Comparison of ENCODE assay signal across 20 cellular contexts in the genomic region with DNA sequence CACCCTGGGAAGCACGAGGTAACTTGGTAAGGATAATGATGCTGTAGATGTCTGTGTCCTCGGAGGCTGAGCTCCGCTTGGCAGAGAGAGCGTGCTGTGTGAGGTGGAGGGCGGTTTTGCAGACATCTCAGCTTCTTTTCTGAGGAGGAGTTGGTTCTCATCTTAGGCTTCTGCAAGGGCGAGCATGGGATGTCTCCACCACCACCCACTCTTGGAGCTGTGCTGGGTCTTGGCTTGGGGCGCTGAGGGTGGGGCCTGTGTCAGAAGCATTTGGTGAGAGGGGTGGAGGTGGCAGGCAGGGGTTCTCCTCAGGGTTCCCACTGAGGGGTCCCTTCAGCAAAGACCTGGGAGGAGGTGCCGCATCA. TPM values are rescaled to one million over a fixed set of nuclear protein-coding genes. Genes with fewer than 3 reads are reported as not detected.
DNase-seq lines count a peak whose midpoint lies in the region; ATAC-seq and TF ChIP-seq lines count a peak whose summit lies in the region.
"Had no signal": no experiment of that assay in that cellular context is flagged by ENCODE, and none has a peak within 500 bp of the region (broad histone marks: within the 10 kb centered on the region; RNA-seq: fewer than 3 reads in every experiment).

No MANE protein-coding gene starts in this region.

- TF ChIP-seq CTCF in brain (conservative IDR thresholded peaks at IDR 0.05) (no peak), nephron progenitor cell (IDR thresholded peaks at IDR 0.05) (no peak), suprapubic skin (IDR thresholded peaks at IDR 0.05) (no peak)

- no peak for TF ChIP-seq POLR2A in suprapubic skin (IDR thresholded peaks at IDR 0.05)

- H3K27me3 Mint-ChIP-seq in activated CD8-positive, alpha-beta memory T cell treated with anti-CD3 and anti-CD28 coated beads, Interleukin-2, amount 10 ng/mL, durations not matched to agents 7 days and 5 days, result no peaks in the 10 kb centered on the region
- H3K27me3 Mint-ChIP-seq in brain (peaks cover 4% of the 10 kb centered on the region), nephron progenitor cell (ENCODE audit: low read depth, poor library complexity) (peaks cover 8% of the 10 kb centered on the region)
- H3K27me3 Mint-ChIP-seq: CD4-positive, alpha-beta memory T cell had no signal

- no peaks in the 10 kb centered on the region for H3K36me3 Mint-ChIP-seq in activated CD8-positive, alpha-beta memory T cell treated with anti-CD3 and anti-CD28 coated beads, Interleukin-2, amount 10 ng/mL, durations not matched to agents 7 days and 5 days
- peaks cover 12% of the 10 kb centered on the region for H3K36me3 Mint-ChIP-seq in brain
- H3K36me3 Mint-ChIP-seq in nephron progenitor cell (ENCODE audit: low read depth), result peaks cover 10% of the 10 kb centered on the region

- H3K4me1 ChIP-seq in suprapubic skin, result peaks cover 34% of the 10 kb centered on the region

- H3K4me1 Mint-ChIP-seq in activated CD8-positive, alpha-beta memory T cell treated with anti-CD3 and anti-CD28 coated beads, Interleukin-2, amount 10 ng/mL, durations not matched to agents 7 days and 5 days, result no peaks in the 10 kb centered on the region
- H3K4me1 Mint-ChIP-seq in brain (peaks cover 48% of the 10 kb centered on the region), nephron progenitor cell (peaks cover 40% of the 10 kb centered on the region)
- H3K4me1 Mint-ChIP-seq: CD4-positive, alpha-beta memory T cell had no signal

- ATAC-seq in activated CD8-positive, alpha-beta memory T cell treated with anti-CD3 and anti-CD28 coated beads, Interleukin-2, amount 10 ng/mL, durations not matched to agents 7 days and 5 days, result no peak
- ATAC-seq in HG02763 (IDR thresholded peaks at IDR 0.05; ENCODE audit: unreplicated experiment), result no peak
- ATAC-seq: activated CD8-positive, alpha-beta T cell treated with anti-CD3 and anti-CD28 coated beads, Interleukin-2, amount 10 ng/mL, durations not matched to agents 7 days and 5 days; left colon had no signal

- H3K27ac ChIP-seq in suprapubic skin, result peak overlapping the region; percentile 43
- H3K27ac ChIP-seq: 22Rv1, tibial nerve, VCaP had no signal

- CTCF ChIA-PET in activated CD8-positive, alpha-beta memory T cell treated with anti-CD3 and anti-CD28 coated beads, Interleukin-2, amount 10 ng/mL, durations not matched to agents 7 days and 5 days (lab: Charles Lee), result no interaction called here

- peaks cover 2% of the 10 kb centered on the region for H3K36me3 ChIP-seq in suprapubic skin

- no peak overlapping the region for H3K27ac Mint-ChIP-seq in activated CD8-positive, alpha-beta memory T cell treated with anti-CD3 and anti-CD28 coated beads, Interleukin-2, amount 10 ng/mL, durations not matched to agents 7 days and 5 days
- H3K27ac Mint-ChIP-seq in brain (peak overlapping the region; percentile 54 to 95 (median 57)), nephron progenitor cell (peak overlapping the region; percentile 69)
- H3K27ac Mint-ChIP-seq: activated CD8-positive, alpha-beta T cell treated with anti-CD3 and anti-CD28 coated beads, Interleukin-2, amount 10 ng/mL, durations not matched to agents 7 days and 5 days had no signal

- no peak for TF ChIP-seq EP300 in suprapubic skin (IDR thresholded peaks at IDR 0.05)

- no peak overlapping the region for H3K4me3 Mint-ChIP-seq in activated CD8-positive, alpha-beta memory T cell treated with anti-CD3 and anti-CD28 coated beads, Interleukin-2, amount 10 ng/mL, durations not matched to agents 7 days and 5 days
- H3K4me3 Mint-ChIP-seq in brain, result peak overlapping the region in 1 of 5 experiments; percentile 43
- H3K4me3 Mint-ChIP-seq in nephron progenitor cell, result no peak overlapping the region
- H3K4me3 Mint-ChIP-seq: activated CD8-positive, alpha-beta T cell treated with anti-CD3 and anti-CD28 coated beads, Interleukin-2, amount 10 ng/mL, durations not matched to agents 7 days and 5 days; CD4-positive, alpha-beta memory T cell had no signal

- DNase-seq in activated CD8-positive, alpha-beta memory T cell treated with anti-CD3 and anti-CD28 coated beads for 24 hours, result peak; percentile 40
- DNase-seq in activated CD8-positive, alpha-beta memory T cell treated with anti-CD3 and anti-CD28 coated beads, Interleukin-2, amount 10 ng/mL, durations not matched to agents 7 days and 5 days, result no peak
- DNase-seq in nephron progenitor cell (no peak), suprapubic skin (ENCODE audit: low spot score in 2 of 2) (no peak), T1000 (lab: John Stamatoyannopoulos, UW) (no peak), inferior parietal cortex (ENCODE audit: extremely low spot score) (no peak)
- DNase-seq: activated CD8-positive, alpha-beta T cell treated with anti-CD3 and anti-CD28 coated beads, Interleukin-2, amount 10 ng/mL, durations not matched to agents 7 days and 5 days; activated naive CD4-positive, alpha-beta T cell; CD4-positive, alpha-beta memory T cell; left colon had no signal

- WGBS in suprapubic skin, result 68% methylated on average over 8 of the region's 8 CpGs

- no peaks in the 10 kb centered on the region for H3K9me3 Mint-ChIP-seq in activated CD8-positive, alpha-beta memory T cell treated with anti-CD3 and anti-CD28 coated beads, Interleukin-2, amount 10 ng/mL, durations not matched to agents 7 days and 5 days (ENCODE audit: low read depth)
- H3K9me3 Mint-ChIP-seq in brain (no peaks in the 10 kb centered on the region), nephron progenitor cell (no peaks in the 10 kb centered on the region)
- H3K9me3 Mint-ChIP-seq: CD4-positive, alpha-beta memory T cell had no signal

- H3K27me3 ChIP-seq in suprapubic skin, result no peaks in the 10 kb centered on the region
- H3K27me3 ChIP-seq: heart left ventricle, tibial nerve had no signal

- no peak overlapping the region for H3K4me3 ChIP-seq in suprapubic skin
- H3K4me3 ChIP-seq: heart left ventricle, tibial nerve had no signal

- H3K9me3 ChIP-seq in suprapubic skin, result no peaks in the 10 kb centered on the region
- H3K9me3 ChIP-seq: heart left ventricle, tibial nerve had no signal

RNA-seq across cellular contexts. Expression of a gene that starts 9.2 kb away (rescaled TPM):
- under 1 TPM in 1 of 2 experiments, not detected in 1; 0.21 TPM for total RNA-seq in activated CD8-positive, alpha-beta memory T cell treated with anti-CD3 and anti-CD28 coated beads, Interleukin-2, amount 10 ng/mL, durations not matched to agents 7 days and 5 days
- 0.24 TPM for polyA plus RNA-seq in brain (ENCODE audit: insufficient read depth, low read depth, low replicate concordance)
- 1 to 10 TPM in 3 of 4 donors, under 1 TPM in 1; 0.76 to 3.9 (median 2.1) TPM for total RNA-seq in suprapubic skin
- total RNA-seq: activated CD8-positive, alpha-beta T cell treated with anti-CD3 and anti-CD28 coated beads, Interleukin-2, amount 10 ng/mL, durations not matched to agents 7 days and 5 days; CD4-positive, alpha-beta memory T cell; Daoy; dermis microvascular lymphatic vessel endothelial cell; HT1080; NCI-H460 had no signal
- polyA plus RNA-seq: CD4-positive, alpha-beta memory T cell had no signal

RNA-seq across cellular contexts. Expression of a gene that starts 37.6 kb away (rescaled TPM):
- under 1 TPM in 1 of 2 experiments, not detected in 1; 0.56 TPM for total RNA-seq in activated CD8-positive, alpha-beta memory T cell treated with anti-CD3 and anti-CD28 coated beads, Interleukin-2, amount 10 ng/mL, durations not matched to agents 7 days and 5 days
- 2.2 TPM for polyA plus RNA-seq in brain (ENCODE audit: insufficient read depth, low read depth, low replicate concordance)
- 1 to 10 TPM; 3.9 to 6.6 (median 4.3) TPM for total RNA-seq in suprapubic skin
- total RNA-seq: Daoy, dermis microvascular lymphatic vessel endothelial cell, HT1080, NCI-H460 had no signal
